Comparison of ENCODE assay signal across 9 cellular contexts in genomic region chr2:184599054-184599874, GRCh38. TPM values are rescaled to one million over a fixed set of nuclear protein-coding genes. Genes with fewer than 3 reads are reported as not detected.
DNase-seq lines count a peak whose midpoint lies in the region; ATAC-seq and TF ChIP-seq lines count a peak whose summit lies in the region.
"Had no signal": no experiment of that assay in that cellular context is flagged by ENCODE, and none has a peak within 500 bp of the region (broad histone marks: within the 10 kb centered on the region; RNA-seq: fewer than 3 reads in every experiment).

No MANE protein-coding gene starts in this region.

- H3K4me2 ChIP-seq in SU-DHL-6 (ENCODE audit: low read depth, low read length, poor library complexity, severe bottlenecking) = peak overlapping the region; percentile 98

- no peak for TF ChIP-seq POLR2A in prostate gland (IDR thresholded peaks at IDR 0.05)

- no peak for ATAC-seq in HG02852 (IDR thresholded peaks at IDR 0.05; ENCODE audit: unreplicated experiment)

- H3K4me1 ChIP-seq in HEK293 (ENCODE audit: control insufficient read depth, insufficient read depth, low read length) = no peaks in the 10 kb centered on the region; the same call in 1 of the 2 replicates
- H3K4me1 ChIP-seq in prostate gland (replicated peaks) = no peaks in the 10 kb centered on the region

- peak; percentile 25 for DNase-seq in COR-L47 (lab: John Stamatoyannopoulos, UW)
- peak; percentile 26 for DNase-seq in fibroblast of pulmonary artery (ENCODE audit: low read depth)
- DNase-seq in prostate gland (ENCODE audit: low spot score) = no peak
- no peak for DNase-seq in dedifferentiated amniotic fluid mesenchymal stem cell (ENCODE audit: extremely low spot score)
- DNase-seq in NCI-H1105 (lab: John Stamatoyannopoulos, UW) = no peak

- intact Hi-C loops in prostate gland (cut with DNase I) = no loop called here

- H3K9me3 ChIP-seq in HEK293 (ENCODE audit: control insufficient read depth, insufficient read depth, low read depth, low read length) (no peaks in the 10 kb centered on the region), SU-DHL-6 (ENCODE audit: insufficient read depth, low read length) (no peaks in the 10 kb centered on the region), prostate gland (no peaks in the 10 kb centered on the region)

- H3K27me3 ChIP-seq in SU-DHL-6 (ENCODE audit: low read length) (no peaks in the 10 kb centered on the region), prostate gland (replicated peaks; ENCODE audit: insufficient read depth) (no peaks in the 10 kb centered on the region)

- CTCF ChIA-PET in HEK293 (lab: Yijun Ruan, JAX) = interaction anchor here (0.7 to 0.9 kb wide), 2 partner anchors 13 to 17 kb away, joined by 3 to 5 read pairs; no protein-coding TSS in a partner anchor

- peaks cover 24% of the 10 kb centered on the region for H4K20me1 ChIP-seq in SU-DHL-6 (ENCODE audit: low read depth, low read length)

- H3K79me2 ChIP-seq in SU-DHL-6 (ENCODE audit: insufficient read depth, low read length) = peaks cover 63% of the 10 kb centered on the region

- H2AFZ ChIP-seq in SU-DHL-6 (ENCODE audit: low read depth, low read length, severe bottlenecking) = no peak overlapping the region

- peak overlapping the region; percentile 94 for H3K9ac ChIP-seq in SU-DHL-6 (ENCODE audit: low read length)

- POLR2A ChIA-PET in HEK293 (lab: Yijun Ruan, JAX) = interaction anchor here (0.6 kb wide), 1 partner anchor 9 kb away, joined by 3 read pairs; no protein-coding TSS in a partner anchor

- TF ChIP-seq CTCF in HEK293 (tag by site-specific recombination; IDR thresholded peaks at IDR 0.05) (no peak), SU-DHL-6 (IDR thresholded peaks at IDR 0.05; ENCODE audit: insufficient read depth, low read length, poor library complexity, severe bottlenecking) (no peak), fibroblast of pulmonary artery (IDR thresholded peaks at IDR 0.05; ENCODE audit: low read length, missing control alignments) (no peak), prostate gland (IDR thresholded peaks at IDR 0.05) (no peak)

- H3K9me2 ChIP-seq in SU-DHL-6 (replicated peaks; ENCODE audit: insufficient read depth, low read length) = no peaks in the 10 kb centered on the region

- H3K4me3 ChIP-seq in HEK293 (ENCODE audit: low read depth, low read length) (peak overlapping the region; percentile 55), SU-DHL-6 (ENCODE audit: insufficient read depth, low read length, poor library complexity, severe bottlenecking) (peak overlapping the region; percentile 92), fibroblast of pulmonary artery (replicated peaks; ENCODE audit: low read depth, low read length) (peak overlapping the region; percentile 63), prostate gland (peak overlapping the region; percentile 39 to 41)

- 36% methylated on average over 7 of the region's 7 CpGs for WGBS in prostate gland

- H3K27ac ChIP-seq in HEK293 (ENCODE audit: extremely low read depth, low read depth, low read length) (no peak overlapping the region), SU-DHL-6 (ENCODE audit: low read depth, low read length) (peak overlapping the region; percentile 79), prostate gland (peak overlapping the region in 1 of 2 donors; percentile 44)

- peaks cover 22% of the 10 kb centered on the region for H3F3A ChIP-seq in SU-DHL-6 (ENCODE audit: insufficient read depth)

- no peaks in the 10 kb centered on the region for H3K36me3 ChIP-seq in HEK293 (ENCODE audit: control insufficient read depth in 2 of 2, insufficient read depth in 1 of 2, low read length in 2 of 2)
- peaks cover 36% of the 10 kb centered on the region for H3K36me3 ChIP-seq in SU-DHL-6 (ENCODE audit: low read length)
- no peaks in the 10 kb centered on the region for H3K36me3 ChIP-seq in prostate gland

TF ChIP-seq in HEK293, 187 proteins besides CTCF, POLR2A, EP300 and RAD21:
- TF ChIP-seq ZNF335 (tag by site-specific recombination; conservative IDR thresholded peaks at IDR 0.05) = 0 out of 2 replicates have a peak, but pooled peaks have one; percentile 19
- no peak for TF ChIP-seq ZNF366 (tag by site-specific recombination; conservative IDR thresholded peaks at IDR 0.05)

RNA-seq across cellular contexts. Expression of gene ZNF804A, which starts 0.9 kb away (rescaled TPM):
- total RNA-seq in prostate gland = under 1 TPM; 0.41 to 0.80 TPM
- total RNA-seq: pulmonary artery endothelial cell had no signal

Comparison
In these comparisons a context has a peak if more than half of its experiments do, and no peak if none do; other contexts are left out.
1. DNase-seq: peak in COR-L47 (single experiment) and fibroblast of pulmonary artery (single experiment); none in prostate gland (single experiment), dedifferentiated amniotic fluid mesenchymal stem cell (single experiment) and NCI-H1105 (single experiment).
2. H3K4me3 ChIP-seq: peak in every context shown above with its lines; median percentile 92 in SU-DHL-6; 63 in fibroblast of pulmonary artery; 55 in HEK293; 40 in prostate gland.